Comparison of ENCODE assay signal across 9 cellular contexts in genomic region chr1:11858968-11859871, GRCh38. TPM values are rescaled to one million over a fixed set of nuclear protein-coding genes. Genes with fewer than 3 reads are reported as not detected.
DNase-seq lines count a peak whose midpoint lies in the region; ATAC-seq lines count a peak whose summit lies in the region.
"Had no signal": no experiment of that assay in that cellular context is flagged by ENCODE, and none has a peak within 500 bp of the region (broad histone marks: within the 10 kb centered on the region; RNA-seq: fewer than 3 reads in every experiment).

No MANE protein-coding gene starts in this region.

- POLR2A ChIA-PET in activated naive CD8-positive, alpha-beta T cell treated with anti-CD3 and anti-CD28 coated beads, Interleukin-2, amount 10 ng/mL, durations not matched to agents 7 days and 5 days (lab: Charles Lee), result interaction anchor here (0.5 to 3.6 kb wide), 2 partner anchors 13 to 49 kb away, joined by 3 to 12 read pairs; no protein-coding TSS in a partner anchor

- H3K9me3 Mint-ChIP-seq in activated naive CD8-positive, alpha-beta T cell treated with anti-CD3 and anti-CD28 coated beads, Interleukin-2, amount 10 ng/mL, durations not matched to agents 7 days and 5 days, result no peaks in the 10 kb centered on the region

- no peak overlapping the region for H3K4me3 Mint-ChIP-seq in activated naive CD8-positive, alpha-beta T cell treated with anti-CD3 and anti-CD28 coated beads, Interleukin-2, amount 10 ng/mL, durations not matched to agents 7 days and 5 days

- no peaks in the 10 kb centered on the region for H3K9me3 ChIP-seq in iPS-18c (ENCODE audit: control insufficient read depth, insufficient read depth, low read length)

- H3K4me1 Mint-ChIP-seq in activated naive CD8-positive, alpha-beta T cell treated with anti-CD3 and anti-CD28 coated beads, Interleukin-2, amount 10 ng/mL, durations not matched to agents 7 days and 5 days, result peaks cover 12% of the 10 kb centered on the region

- peak overlapping the region; percentile 51 for H3K4me3 ChIP-seq in iPS-18c (ENCODE audit: insufficient read depth, low read depth, low read length)

- peaks cover 66% of the 10 kb centered on the region for H3K27me3 Mint-ChIP-seq in activated naive CD8-positive, alpha-beta T cell treated with anti-CD3 and anti-CD28 coated beads, Interleukin-2, amount 10 ng/mL, durations not matched to agents 7 days and 5 days

- peak; percentile 93 for ATAC-seq in activated naive CD8-positive, alpha-beta T cell treated with anti-CD3 and anti-CD28 coated beads, Interleukin-2, amount 10 ng/mL, durations not matched to agents 7 days and 5 days (ENCODE audit: low read depth)
- no peak for ATAC-seq in HG03439 (IDR thresholded peaks at IDR 0.05; ENCODE audit: unreplicated experiment)

- peak; percentile 30 for DNase-seq in DMS79 treated with DMSO at 0.1 percent for 48 hours (lab: John Stamatoyannopoulos, UW)
- DNase-seq in DMS79 (lab: John Stamatoyannopoulos, UW), result no peak
- peak; percentile 52 for DNase-seq in SW480 (ENCODE audit: low spot score)
- DNase-seq in activated naive CD8-positive, alpha-beta T cell treated with anti-CD3 and anti-CD28 coated beads, Interleukin-2, amount 10 ng/mL, durations not matched to agents 7 days and 5 days, result peak; percentile 89
- DNase-seq in stimulated activated CD4-positive, alpha-beta T cell treated with anti-CD3 and anti-CD28 coated beads, Interleukin-2, amount 100 ng/mL, for 4 hours (ENCODE audit: low read depth), result peak; percentile 33
- no peak for DNase-seq in NCI-H2196 (lab: John Stamatoyannopoulos, UW; ENCODE audit: unreplicated experiment)

- H3K27ac Mint-ChIP-seq in activated naive CD8-positive, alpha-beta T cell treated with anti-CD3 and anti-CD28 coated beads, Interleukin-2, amount 10 ng/mL, durations not matched to agents 7 days and 5 days, result no peak overlapping the region

- no peaks in the 10 kb centered on the region for H3K36me3 Mint-ChIP-seq in activated naive CD8-positive, alpha-beta T cell treated with anti-CD3 and anti-CD28 coated beads, Interleukin-2, amount 10 ng/mL, durations not matched to agents 7 days and 5 days

RNA-seq across cellular contexts. Expression of gene NPPB, which starts 0.5 kb away (rescaled TPM):
- not detected for total RNA-seq in activated naive CD8-positive, alpha-beta T cell treated with anti-CD3 and anti-CD28 coated beads, Interleukin-2, amount 10 ng/mL, durations not matched to agents 7 days and 5 days

RNA-seq across cellular contexts. Expression of gene NPPA, which starts 11.6 kb away (rescaled TPM):
- not detected for total RNA-seq in activated naive CD8-positive, alpha-beta T cell treated with anti-CD3 and anti-CD28 coated beads, Interleukin-2, amount 10 ng/mL, durations not matched to agents 7 days and 5 days
- total RNA-seq: glomerular endothelial cell had no signal

RNA-seq across cellular contexts. Expression of gene CLCN6, which starts 53.2 kb away (rescaled TPM):
- 10 to 100 TPM; 21.9 to 25.5 TPM for total RNA-seq in activated naive CD8-positive, alpha-beta T cell treated with anti-CD3 and anti-CD28 coated beads, Interleukin-2, amount 10 ng/mL, durations not matched to agents 7 days and 5 days

RNA-seq across cellular contexts. Expression of gene MTHFR, which starts 53.5 kb away (rescaled TPM):
- 10 to 100 TPM; 47.0 to 47.1 TPM for total RNA-seq in activated naive CD8-positive, alpha-beta T cell treated with anti-CD3 and anti-CD28 coated beads, Interleukin-2, amount 10 ng/mL, durations not matched to agents 7 days and 5 days

Comparison
In these comparisons a context has a peak if more than half of its experiments do, and no peak if none do; other contexts are left out.
1. DNase-seq: peak in DMS79 treated with DMSO at 0.1 percent for 48 hours (single experiment), SW480 (single experiment), activated naive CD8-positive, alpha-beta T cell treated with anti-CD3 and anti-CD28 coated beads, Interleukin-2, amount 10 ng/mL, durations not matched to agents 7 days and 5 days (single experiment) and stimulated activated CD4-positive, alpha-beta T cell treated with anti-CD3 and anti-CD28 coated beads, Interleukin-2, amount 100 ng/mL, for 4 hours (single experiment); none in DMS79 (single experiment) and NCI-H2196 (single experiment).